20 cellular contexts compared by ENCODE assay signal in genomic region chr4:113943863-113944262, GRCh38. TPM values are rescaled to one million over a fixed set of nuclear protein-coding genes. Genes with fewer than 3 reads are reported as not detected.
A peak's percentile ranks its signal among the peaks of the same experiment; 100 is the strongest.
DNase-seq lines count a peak whose midpoint lies in the region; ATAC-seq, FAIRE-seq and TF ChIP-seq lines count a peak whose summit lies in the region.
"Had no signal": no experiment of that assay in that cellular context is flagged by ENCODE, and none has a peak within 500 bp of the region (broad histone marks: within the 10 kb centered on the region; RNA-seq: fewer than 3 reads in every experiment).

No MANE protein-coding gene starts in this region.

- no peak for TF ChIP-seq POLR2A in H54 (IDR thresholded peaks at IDR 0.05; ENCODE audit: low read depth, low read length)

- no peak overlapping the region for H3K4me3 Mint-ChIP-seq in WTC11
- H3K4me3 Mint-ChIP-seq: activated naive CD4-positive, alpha-beta T cell treated with anti-CD3 and anti-CD28 coated beads, Interleukin-2, amount 50 U/mL, for 24 hours; CD4-positive, alpha-beta T cell had no signal

- POLR2A ChIA-PET in WTC11 (lab: Charles Lee): no interaction called here

- TF ChIP-seq CTCF in AG10803 (conservative IDR thresholded peaks at IDR 0.05; ENCODE audit: low read length) (no peak), WTC11 (IDR thresholded peaks at IDR 0.05) (no peak)

- peak; percentile 11 for FAIRE-seq in H54 (lab: Jason Lieb, UNC)
- FAIRE-seq: TTC549 had no signal

- H3K4me3 ChIP-seq in AG10803 (ENCODE audit: low read length): no peak overlapping the region
- H3K4me3 ChIP-seq: left ventricle myocardium inferior, mucosa of descending colon had no signal

- H3K27me3 Mint-ChIP-seq in WTC11 (ENCODE audit: low read depth): no peaks in the 10 kb centered on the region
- H3K27me3 Mint-ChIP-seq: activated naive CD4-positive, alpha-beta T cell treated with anti-CD3 and anti-CD28 coated beads, Interleukin-2, amount 50 U/mL, for 24 hours; CD4-positive, alpha-beta T cell had no signal

- H3K36me3 Mint-ChIP-seq in WTC11: no peaks in the 10 kb centered on the region
- H3K36me3 Mint-ChIP-seq: activated naive CD4-positive, alpha-beta T cell treated with anti-CD3 and anti-CD28 coated beads, Interleukin-2, amount 50 U/mL, for 24 hours had no signal

- peaks cover 20% of the 10 kb centered on the region for H3K4me1 Mint-ChIP-seq in WTC11

- H3K27ac Mint-ChIP-seq in WTC11: 0 out of 2 replicates have a peak overlapping the region, but pooled peaks have one; percentile 3
- H3K27ac Mint-ChIP-seq: CD4-positive, alpha-beta T cell had no signal

- DNase-seq in AG10803 (ENCODE audit: low read depth) (peak; percentile 65), H54 (ENCODE audit: insufficient read length, low spot score) (no peak), WTC11 (ENCODE audit: low spot score) (no peak), glomerular visceral epithelial cell (ENCODE audit: extremely low spot score) (peak; percentile 35), HuH-7.5 (ENCODE audit: low spot score) (no peak)
- DNase-seq in stimulated activated CD4-positive, alpha-beta T cell treated with anti-CD3 and anti-CD28 coated beads, Interleukin-4, amount 100 ng/mL, for 4 hours: no peak
- no peak for DNase-seq in activated effector memory CD4-positive, alpha-beta T cell treated with anti-CD3 and anti-CD28 coated beads, Interleukin-2, amount 50 U/mL, for 16 hours
- DNase-seq: activated CD4-positive, alpha-beta T cell treated with anti-CD3 and anti-CD28 coated beads, Interleukin-2, amount 50 U/mL, for 4 hours; brain microvascular endothelial cell; CD4-positive, alpha-beta T cell; DMS53; erythroblast; glutamatergic neuron; KG1; left ventricle myocardium inferior; mucosa of descending colon; NCI-H2081 had no signal

- CTCF ChIA-PET in WTC11 (lab: Charles Lee): no interaction called here

- ATAC-seq in WTC11: no peak
- ATAC-seq in GM21423 (IDR thresholded peaks at IDR 0.05; ENCODE audit: unreplicated experiment): no peak
- ATAC-seq: mucosa of descending colon had no signal

- peaks cover 3% of the 10 kb centered on the region; the same call in 1 of the 2 replicates for H3K9me3 Mint-ChIP-seq in WTC11
- H3K9me3 Mint-ChIP-seq: activated naive CD4-positive, alpha-beta T cell treated with anti-CD3 and anti-CD28 coated beads, Interleukin-2, amount 50 U/mL, for 24 hours; CD4-positive, alpha-beta T cell had no signal

TF ChIP-seq in WTC11, 78 proteins besides CTCF, POLR2A, EP300 and RAD21:
- TF ChIP-seq FOXJ3 (CRISPR knock-in tag; IDR thresholded peaks at IDR 0.05; ENCODE audit: borderline replicate concordance): no peak
- no peak for TF ChIP-seq HMGA2 (CRISPR knock-in tag; IDR thresholded peaks at IDR 0.05)
- no peak for TF ChIP-seq CREB1 (CRISPR knock-in tag; IDR thresholded peaks at IDR 0.05)
- no peak for TF ChIP-seq SP1 (CRISPR knock-in tag; conservative IDR thresholded peaks at IDR 0.05)
- no peak for TF ChIP-seq FOXP1 (CRISPR knock-in tag; IDR thresholded peaks at IDR 0.05; ENCODE audit: borderline replicate concordance)
- no peak for TF ChIP-seq AFF4 (CRISPR knock-in tag; IDR thresholded peaks at IDR 0.05; ENCODE audit: borderline replicate concordance)
- no peak for TF ChIP-seq GRHL2 (CRISPR knock-in tag; IDR thresholded peaks at IDR 0.05; ENCODE audit: insufficient replicate concordance, severe bottlenecking)
- TF ChIP-seq CBFB (CRISPR knock-in tag; IDR thresholded peaks at IDR 0.05; ENCODE audit: low read depth): no peak
- no peak for TF ChIP-seq SMAD3 (CRISPR knock-in tag; IDR thresholded peaks at IDR 0.05; ENCODE audit: borderline replicate concordance)
- no peak for TF ChIP-seq TEAD4 (CRISPR knock-in tag; IDR thresholded peaks at IDR 0.05)
- TF ChIP-seq ZNF138 (CRISPR knock-in tag; conservative IDR thresholded peaks at IDR 0.05): no peak
- no peak for TF ChIP-seq ZNF396 (CRISPR knock-in tag; IDR thresholded peaks at IDR 0.05; ENCODE audit: borderline replicate concordance)
- TF ChIP-seq KAT7 (CRISPR knock-in tag; IDR thresholded peaks at IDR 0.05; ENCODE audit: borderline replicate concordance): no peak
- TF ChIP-seq TP53 (CRISPR knock-in tag; IDR thresholded peaks at IDR 0.05): no peak
- no peak for TF ChIP-seq E2F4 (CRISPR knock-in tag; IDR thresholded peaks at IDR 0.05; ENCODE audit: borderline replicate concordance, low read depth)
- no peak for TF ChIP-seq ZNF121 (CRISPR knock-in tag; IDR thresholded peaks at IDR 0.05)
TF ChIP-seq in WTC11: peak in this region for 0.

RNA-seq across cellular contexts. Expression of gene ARSJ, which starts 35.6 kb away (rescaled TPM):
- total RNA-seq in WTC11 (2021): 4.9 to 6.6 TPM (median 5.0 TPM) in 3 replicates
- total RNA-seq: CD4-positive, alpha-beta T cell had no signal

Comparison
In these comparisons a context has a peak if more than half of its experiments do, and no peak if none do; other contexts are left out.
1. DNase-seq: peak in AG10803 (single experiment) and glomerular visceral epithelial cell (single experiment); none in H54 (single experiment), WTC11 (single experiment), stimulated activated CD4-positive, alpha-beta T cell treated with anti-CD3 and anti-CD28 coated beads, Interleukin-4, amount 100 ng/mL, for 4 hours (0 of 2), activated effector memory CD4-positive, alpha-beta T cell treated with anti-CD3 and anti-CD28 coated beads, Interleukin-2, amount 50 U/mL, for 16 hours (single experiment) and HuH-7.5 (single experiment).